ENCODE assay signal across 20 cellular contexts in genomic region chr9:114500583-114501292, GRCh38. TPM values are rescaled to one million over a fixed set of nuclear protein-coding genes. Genes with fewer than 3 reads are reported as not detected.
DNase-seq lines count a peak whose midpoint lies in the region; ATAC-seq, FAIRE-seq and TF ChIP-seq lines count a peak whose summit lies in the region.
"Had no signal": no experiment of that assay in that cellular context is flagged by ENCODE, and none has a peak within 500 bp of the region (broad histone marks: within the 10 kb centered on the region; RNA-seq: fewer than 3 reads in every experiment).

No MANE protein-coding gene starts in this region.

- H3K27ac ChIP-seq in hepatocyte = no peak overlapping the region
- no peak overlapping the region for H3K27ac ChIP-seq in small intestine (ENCODE audit: low read depth in 1 of 2, low read length in 1 of 2)
- H3K27ac ChIP-seq: C4-2B, left ventricle myocardium inferior had no signal

- no peak for ATAC-seq in T-helper 17 cell

- no peak for FAIRE-seq in small intestine (lab: Jason Lieb, UNC)
- FAIRE-seq: urothelium cell line had no signal

- DNase-seq in H7 = peak; percentile 21
- no peak for DNase-seq in T-helper 17 cell
- no peak for DNase-seq in hepatocyte (ENCODE audit: low spot score)
- DNase-seq in pons (ENCODE audit: low spot score) = peak; percentile 76
- no peak for DNase-seq in MG63
- no peak for DNase-seq in small intestine
- no peak for DNase-seq in activated T-helper 1 cell treated with anti-CD3 and anti-CD28 coated beads, Interleukin-12 subunit alpha, Interleukin-12 subunit beta, Interleukin-2, Interleukin-4 antibody, amounts not matched to agents 30 ng/mL and 10 ng/mL and 1 ng/mL, durations not matched to agents 14 hours and 24 hours and 36 hours (ENCODE audit: low spot score)
- DNase-seq in HUDEP-2 (lab: John Stamatoyannopoulos, UW; ENCODE audit: unreplicated experiment in 76 of 76) = no peak
- DNase-seq: activated CD4-positive, alpha-beta memory T cell treated with anti-CD3 and anti-CD28 coated beads, Interleukin-2, amount 10 ng/mL, durations not matched to agents 7 days and 5 days; activated naive CD4-positive, alpha-beta T cell treated with Interleukin-2 at 50 U/mL for 16 hours; activated T-cell treated with anti-CD3 and anti-CD28 coated beads, Interleukin-2, amount 50 U/mL, for 1 hour; GDM1; glutamatergic neuron; left ventricle myocardium inferior; OCI-M1; ovary; stomach; T-helper 2 cell had no signal

- peaks cover 6% of the 10 kb centered on the region for H3K79me2 ChIP-seq in hepatocyte

- H3K27me3 ChIP-seq in H7 (ENCODE audit: control insufficient read depth, insufficient read depth, low read length) = peaks cover 13% of the 10 kb centered on the region
- H3K27me3 ChIP-seq in hepatocyte = no peaks in the 10 kb centered on the region
- no peaks in the 10 kb centered on the region for H3K27me3 ChIP-seq in MG63
- H3K27me3 ChIP-seq in small intestine (ENCODE audit: control insufficient read depth in 2 of 2, insufficient read depth in 2 of 2, low read length in 2 of 2) = no peaks in the 10 kb centered on the region
- H3K27me3 ChIP-seq: ovary had no signal

- H3K4me1 ChIP-seq in hepatocyte (ENCODE audit: insufficient read depth) (peaks cover 20% of the 10 kb centered on the region), small intestine (ENCODE audit: control insufficient read depth in 2 of 2, insufficient read depth in 1 of 2, low read depth in 1 of 2, low read length in 1 of 2) (peaks cover 0 to 2% of the 10 kb centered on the region in 2 donors)

- H2AFZ ChIP-seq in hepatocyte = no peak overlapping the region

- H4K20me1 ChIP-seq in hepatocyte (ENCODE audit: insufficient read depth, poor library complexity, severe bottlenecking) = no peaks in the 10 kb centered on the region

- no peak overlapping the region for H3K4me3 Mint-ChIP-seq in T-helper 17 cell
- H3K4me3 Mint-ChIP-seq in activated T-helper 1 cell treated with anti-CD3 and anti-CD28 coated beads, Interleukin-12 subunit alpha, Interleukin-12 subunit beta, Interleukin-2, Interleukin-4 antibody, amounts not matched to agents 30 ng/mL and 10 ng/mL and 1 ng/mL, durations not matched to agents 14 hours and 24 hours and 36 hours = no peak overlapping the region
- H3K4me3 Mint-ChIP-seq: activated CD4-positive, alpha-beta memory T cell treated with anti-CD3 and anti-CD28 coated beads, Interleukin-2, amount 10 ng/mL, durations not matched to agents 7 days and 5 days had no signal

- no peaks in the 10 kb centered on the region for H3K9me3 Mint-ChIP-seq in activated T-helper 1 cell treated with anti-CD3 and anti-CD28 coated beads, Interleukin-12 subunit alpha, Interleukin-12 subunit beta, Interleukin-2, Interleukin-4 antibody, amounts not matched to agents 30 ng/mL and 10 ng/mL and 1 ng/mL, durations not matched to agents 14 hours and 24 hours and 36 hours
- H3K9me3 Mint-ChIP-seq: activated CD4-positive, alpha-beta memory T cell treated with anti-CD3 and anti-CD28 coated beads, Interleukin-2, amount 10 ng/mL, durations not matched to agents 7 days and 5 days had no signal

- no peaks in the 10 kb centered on the region for H3K9me2 ChIP-seq in hepatocyte (replicated peaks; ENCODE audit: insufficient read depth)

- H3K27me3 Mint-ChIP-seq in T-helper 17 cell = no peaks in the 10 kb centered on the region
- peaks cover 41% of the 10 kb centered on the region for H3K27me3 Mint-ChIP-seq in activated T-helper 1 cell treated with anti-CD3 and anti-CD28 coated beads, Interleukin-12 subunit alpha, Interleukin-12 subunit beta, Interleukin-2, Interleukin-4 antibody, amounts not matched to agents 30 ng/mL and 10 ng/mL and 1 ng/mL, durations not matched to agents 14 hours and 24 hours and 36 hours (ENCODE audit: insufficient read depth)

- H3K27ac Mint-ChIP-seq in T-helper 17 cell = peak overlapping the region; percentile 77
- no peak overlapping the region for H3K27ac Mint-ChIP-seq in activated T-helper 1 cell treated with anti-CD3 and anti-CD28 coated beads, Interleukin-12 subunit alpha, Interleukin-12 subunit beta, Interleukin-2, Interleukin-4 antibody, amounts not matched to agents 30 ng/mL and 10 ng/mL and 1 ng/mL, durations not matched to agents 14 hours and 24 hours and 36 hours
- H3K27ac Mint-ChIP-seq: activated CD4-positive, alpha-beta memory T cell treated with anti-CD3 and anti-CD28 coated beads, Interleukin-2, amount 10 ng/mL, durations not matched to agents 7 days and 5 days had no signal

- H3K4me3 ChIP-seq in H7 (ENCODE audit: insufficient read depth, low read depth, low read length) (no peak overlapping the region), hepatocyte (no peak overlapping the region), MG63 (no peak overlapping the region), small intestine (ENCODE audit: low read depth in 1 of 2, low read length in 2 of 2) (no peak overlapping the region)
- H3K4me3 ChIP-seq: left ventricle myocardium inferior, ovary had no signal

- 93% methylated on average over 6 of the region's 6 CpGs for WGBS in hepatocyte (ENCODE audit: low lambda C conversion rate, missing lambda C conversion rate)
- WGBS in small intestine, 3 donors = 64 to 80% (median 75%) methylated on average over 6 of the region's 6 CpGs

- peaks cover 18% of the 10 kb centered on the region for H3K4me1 Mint-ChIP-seq in T-helper 17 cell
- H3K4me1 Mint-ChIP-seq in activated T-helper 1 cell treated with anti-CD3 and anti-CD28 coated beads, Interleukin-12 subunit alpha, Interleukin-12 subunit beta, Interleukin-2, Interleukin-4 antibody, amounts not matched to agents 30 ng/mL and 10 ng/mL and 1 ng/mL, durations not matched to agents 14 hours and 24 hours and 36 hours (ENCODE audit: low read depth) = peaks cover 11% of the 10 kb centered on the region

- H3K4me2 ChIP-seq in hepatocyte = peak overlapping the region; percentile 95

- no peaks in the 10 kb centered on the region for H3K9me3 ChIP-seq in T-helper 17 cell (ENCODE audit: control insufficient read depth, low read length, poor library complexity, severe bottlenecking)
- H3K9me3 ChIP-seq in hepatocyte (ENCODE audit: low read depth) = no peaks in the 10 kb centered on the region
- H3K9me3 ChIP-seq in MG63 = no peaks in the 10 kb centered on the region
- H3K9me3 ChIP-seq in small intestine (ENCODE audit: control insufficient read depth, low read depth) = no peaks in the 10 kb centered on the region
- H3K9me3 ChIP-seq: left ventricle myocardium inferior, ovary, stomach had no signal

- no peaks in the 10 kb centered on the region for H3K36me3 Mint-ChIP-seq in T-helper 17 cell (ENCODE audit: low read depth)
- H3K36me3 Mint-ChIP-seq in activated T-helper 1 cell treated with anti-CD3 and anti-CD28 coated beads, Interleukin-12 subunit alpha, Interleukin-12 subunit beta, Interleukin-2, Interleukin-4 antibody, amounts not matched to agents 30 ng/mL and 10 ng/mL and 1 ng/mL, durations not matched to agents 14 hours and 24 hours and 36 hours (ENCODE audit: low read depth) = no peaks in the 10 kb centered on the region

- TF ChIP-seq CTCF in hepatocyte (IDR thresholded peaks at IDR 0.05; ENCODE audit: poor library complexity) = no peak

- H3K36me3 ChIP-seq in H7 (replicated peaks; ENCODE audit: control insufficient read depth, insufficient read depth, low read length) (no peaks in the 10 kb centered on the region), hepatocyte (replicated peaks; ENCODE audit: insufficient read depth, low read depth) (no peaks in the 10 kb centered on the region), MG63 (no peaks in the 10 kb centered on the region), small intestine (ENCODE audit: control insufficient read depth in 2 of 2, insufficient read depth in 2 of 2, low read length in 2 of 2) (no peaks in the 10 kb centered on the region)
- H3K36me3 ChIP-seq: left ventricle myocardium inferior, ovary, stomach had no signal

- intact Hi-C loops in activated T-helper 1 cell treated with anti-CD3 and anti-CD28 coated beads, Interleukin-12 subunit alpha, Interleukin-12 subunit beta, Interleukin-2, Interleukin-4 antibody, amounts not matched to agents 30 ng/mL and 10 ng/mL and 1 ng/mL, durations not matched to agents 14 hours and 24 hours and 36 hours (cut with micrococcal nuclease) = loop anchor here (10.0 kb wide), 1 partner anchor 346 kb away; the partner anchor contains the start of gene COL27A1

RNA-seq across cellular contexts. Expression of gene WHRN, which starts 4.5 kb away (rescaled TPM):
- 4.4 and 10.6 TPM in 2 replicates for total RNA-seq in H7 (2014; rRNA removed; shearing (Covaris generic))
- total RNA-seq in T-helper 17 cell = 10 to 100 TPM; 18.2 to 32.6 TPM
- 3.2 and 3.7 TPM in 2 replicates for total RNA-seq in hepatocyte
- polyA plus RNA-seq in hepatocyte = 6.6 and 14.4 TPM in 2 replicates
- 1.9 and 2.1 TPM in 2 replicates for total RNA-seq in MG63 (2014; rRNA removed; shearing (Covaris generic); ENCODE audit: low replicate concordance)
- polyA plus RNA-seq in small intestine = 1 to 10 TPM; 2.7 to 8.6 (median 7.2) TPM
- 2.2 and 2.4 TPM in 2 replicates for total RNA-seq in activated T-helper 1 cell treated with anti-CD3 and anti-CD28 coated beads, Interleukin-12 subunit alpha, Interleukin-12 subunit beta, Interleukin-2, Interleukin-4 antibody, amounts not matched to agents 30 ng/mL and 10 ng/mL and 1 ng/mL, durations not matched to agents 14 hours and 24 hours and 36 hours

Comparison
In these comparisons a context has a peak if more than half of its experiments do, and no peak if none do; other contexts are left out.
1. DNase-seq: peak in H7 (single experiment) and pons (single experiment); none in T-helper 17 cell (0 of 3), hepatocyte (single experiment), MG63 (single experiment), small intestine (single experiment), activated T-helper 1 cell treated with anti-CD3 and anti-CD28 coated beads, Interleukin-12 subunit alpha, Interleukin-12 subunit beta, Interleukin-2, Interleukin-4 antibody, amounts not matched to agents 30 ng/mL and 10 ng/mL and 1 ng/mL, durations not matched to agents 14 hours and 24 hours and 36 hours (single experiment) and HUDEP-2 (0 of 76).